20 cellular contexts compared by ENCODE assay signal in genomic region chr16:4077083-4077714, GRCh38. TPM values are rescaled to one million over a fixed set of nuclear protein-coding genes. Genes with fewer than 3 reads are reported as not detected.
DNase-seq lines count a peak whose midpoint lies in the region; ATAC-seq and TF ChIP-seq lines count a peak whose summit lies in the region.
"Had no signal": no experiment of that assay in that cellular context is flagged by ENCODE, and none has a peak within 500 bp of the region (broad histone marks: within the 10 kb centered on the region; RNA-seq: fewer than 3 reads in every experiment).

No MANE protein-coding gene starts in this region.

- 73 to 82% methylated on average over 8 of the region's 8 CpGs for WGBS in lower leg skin, 2 donors

- no peaks in the 10 kb centered on the region for H4K20me1 ChIP-seq in GM23338 (replicated peaks; ENCODE audit: insufficient read depth)

- no peaks in the 10 kb centered on the region for H3K9me3 ChIP-seq in vagina
- H3K9me3 ChIP-seq: body of pancreas, colonic mucosa, heart left ventricle, left lung, uterus had no signal

- H3K4me3 ChIP-seq in GM23338 (no peak overlapping the region), vagina (no peak overlapping the region), lower leg skin (ENCODE audit: low read depth, poor library complexity, severe bottlenecking) (no peak overlapping the region)
- H3K4me3 ChIP-seq: BLaER1 treated with 17β-estradiol and CSF1 and Interleukin-3, amounts not matched to agents 10 nM and 100 nM; body of pancreas; colonic mucosa; heart left ventricle; left lung; uterus had no signal

- H3K27me3 Mint-ChIP-seq in activated CD4-positive, alpha-beta memory T cell treated with anti-CD3 and anti-CD28 coated beads for 36 hours = no peaks in the 10 kb centered on the region
- H3K27me3 Mint-ChIP-seq in activated CD4-positive, alpha-beta memory T cell treated with anti-CD3 and anti-CD28 coated beads, Interleukin-2, amount 10 ng/mL, durations not matched to agents 7 days and 5 days = no peaks in the 10 kb centered on the region
- H3K27me3 Mint-ChIP-seq in GM23338 (ENCODE audit: insufficient read depth, low read depth, poor library complexity) = peaks cover 5% of the 10 kb centered on the region

- peaks cover 35% of the 10 kb centered on the region for H3K4me1 Mint-ChIP-seq in activated CD4-positive, alpha-beta memory T cell treated with anti-CD3 and anti-CD28 coated beads for 36 hours (ENCODE audit: low read depth)
- peaks cover 30% of the 10 kb centered on the region for H3K4me1 Mint-ChIP-seq in activated CD4-positive, alpha-beta memory T cell treated with anti-CD3 and anti-CD28 coated beads, Interleukin-2, amount 10 ng/mL, durations not matched to agents 7 days and 5 days
- peaks cover 17% of the 10 kb centered on the region for H3K4me1 Mint-ChIP-seq in GM23338

- TF ChIP-seq POLR2A in vagina (IDR thresholded peaks at IDR 0.05) = no peak
- TF ChIP-seq POLR2A in lower leg skin (IDR thresholded peaks at IDR 0.05) = no peak

- ATAC-seq in GM23338 (no peak), HG03097 (IDR thresholded peaks at IDR 0.05; ENCODE audit: low FRiP score, unreplicated experiment) (no peak)
- ATAC-seq in activated naive CD4-positive, alpha-beta T cell treated with anti-CD3 and anti-CD28 coated beads, Interleukin-2, amount 50 U/mL, for 72 hours = peak; percentile 69 to 72
- ATAC-seq: body of pancreas, left lung had no signal

- no peak for TF ChIP-seq CTCF in GM23338 (conservative IDR thresholded peaks at IDR 0.05; ENCODE audit: low read depth in 2 of 2)
- no peak for TF ChIP-seq CTCF in vagina (IDR thresholded peaks at IDR 0.05)
- TF ChIP-seq CTCF in lower leg skin (IDR thresholded peaks at IDR 0.05) = no peak

- H3K36me3 ChIP-seq in GM23338 (ENCODE audit: insufficient read depth) = no peaks in the 10 kb centered on the region
- no peaks in the 10 kb centered on the region for H3K36me3 ChIP-seq in vagina
- H3K36me3 ChIP-seq: colonic mucosa, left lung, uterus had no signal

- CTCF ChIA-PET in activated CD4-positive, alpha-beta memory T cell treated with anti-CD3 and anti-CD28 coated beads for 36 hours (lab: Charles Lee) = no interaction called here
- CTCF ChIA-PET in activated CD4-positive, alpha-beta memory T cell treated with anti-CD3 and anti-CD28 coated beads, Interleukin-2, amount 10 ng/mL, durations not matched to agents 7 days and 5 days (lab: Charles Lee) = no interaction called here

- no peak overlapping the region for H2AFZ ChIP-seq in GM23338

- H3K4me1 ChIP-seq in GM23338 (ENCODE audit: insufficient read depth) (peaks cover 10% of the 10 kb centered on the region), vagina (peaks cover 7% of the 10 kb centered on the region)
- H3K4me1 ChIP-seq: body of pancreas, colonic mucosa, left lung had no signal

- H3K36me3 Mint-ChIP-seq in activated CD4-positive, alpha-beta memory T cell treated with anti-CD3 and anti-CD28 coated beads for 36 hours = peaks cover 3% of the 10 kb centered on the region
- peaks cover 6% of the 10 kb centered on the region for H3K36me3 Mint-ChIP-seq in activated CD4-positive, alpha-beta memory T cell treated with anti-CD3 and anti-CD28 coated beads, Interleukin-2, amount 10 ng/mL, durations not matched to agents 7 days and 5 days (ENCODE audit: low read depth)
- H3K36me3 Mint-ChIP-seq in GM23338 (ENCODE audit: low read depth) = no peaks in the 10 kb centered on the region; the same call in 2 of the 3 replicates
- no peaks in the 10 kb centered on the region for H3K36me3 Mint-ChIP-seq in activated naive CD4-positive, alpha-beta T cell treated with anti-CD3 and anti-CD28 coated beads, Interleukin-2, amount 50 U/mL, for 72 hours

- H3K27me3 ChIP-seq in GM23338 (ENCODE audit: insufficient read depth) = no peaks in the 10 kb centered on the region
- H3K27me3 ChIP-seq in vagina = no peaks in the 10 kb centered on the region
- H3K27me3 ChIP-seq: BLaER1 treated with 17β-estradiol and CSF1 and Interleukin-3, amounts not matched to agents 10 nM and 100 nM; body of pancreas; colonic mucosa; heart left ventricle; left lung; uterus had no signal

- DNase-seq in activated CD4-positive, alpha-beta memory T cell treated with anti-CD3 and anti-CD28 coated beads for 36 hours = peak; percentile 47
- no peak for DNase-seq in activated CD4-positive, alpha-beta memory T cell treated with anti-CD3 and anti-CD28 coated beads, Interleukin-2, amount 10 ng/mL, durations not matched to agents 7 days and 5 days
- DNase-seq in GM23338 (ENCODE audit: low spot score) (no peak), posterior vena cava (ENCODE audit: low spot score) (peak; percentile 32), vagina (ENCODE audit: extremely low spot score in 2 of 2) (no peak), lower leg skin (ENCODE audit: low spot score in 2 of 2) (no peak)
- peak in 1 of 2 donors; percentile 13 for DNase-seq in activated naive CD4-positive, alpha-beta T cell treated with anti-CD3 and anti-CD28 coated beads, Interleukin-2, amount 50 U/mL, for 72 hours (ENCODE audit: low spot score in 2 of 2)
- DNase-seq: activated CD8-positive, alpha-beta memory T cell treated with anti-CD3 and anti-CD28 coated beads, Interleukin-2, amount 50 U/mL, for 48 hours; body of pancreas; colonic mucosa; HCEC 1CT; heart left ventricle; left lung; NCI-H1092 treated with DMSO at 0.1 percent for 48 hours; NCI-H524 treated with DMSO at 0.1 percent for 48 hours; stimulated activated CD4-positive, alpha-beta T cell treated with anti-CD3 and anti-CD28 coated beads, Interleukin-4, amount 100 ng/mL, for 4 hours; T1000; uterus had no signal

- POLR2A ChIA-PET in activated CD4-positive, alpha-beta memory T cell treated with anti-CD3 and anti-CD28 coated beads for 36 hours (lab: Charles Lee) = no interaction called here
- POLR2A ChIA-PET in activated CD4-positive, alpha-beta memory T cell treated with anti-CD3 and anti-CD28 coated beads, Interleukin-2, amount 10 ng/mL, durations not matched to agents 7 days and 5 days (lab: Charles Lee) = no interaction called here

- H3K9me2 ChIP-seq in GM23338 (ENCODE audit: insufficient read depth) = no peaks in the 10 kb centered on the region

- H3K79me2 ChIP-seq in GM23338 (replicated peaks; ENCODE audit: insufficient read depth) = peaks cover 4% of the 10 kb centered on the region; the same call in 1 of the 2 replicates

- H3K4me3 Mint-ChIP-seq in activated CD4-positive, alpha-beta memory T cell treated with anti-CD3 and anti-CD28 coated beads for 36 hours = peak overlapping the region; percentile 9
- H3K4me3 Mint-ChIP-seq in activated CD4-positive, alpha-beta memory T cell treated with anti-CD3 and anti-CD28 coated beads, Interleukin-2, amount 10 ng/mL, durations not matched to agents 7 days and 5 days = no peak overlapping the region
- no peak overlapping the region for H3K4me3 Mint-ChIP-seq in GM23338

- H3K27ac ChIP-seq in GM23338 (ENCODE audit: low read depth) (peak overlapping the region; percentile 11; the same call in 1 of the 2 replicates), vagina (no peak overlapping the region)
- H3K27ac ChIP-seq: BLaER1 treated with 17β-estradiol and CSF1 and Interleukin-3, amounts not matched to agents 10 nM and 100 nM; body of pancreas; colonic mucosa; heart left ventricle; left lung; uterus had no signal

- intact Hi-C loops in activated CD4-positive, alpha-beta memory T cell treated with anti-CD3 and anti-CD28 coated beads for 36 hours (cut with micrococcal nuclease) = no loop called here
- intact Hi-C loops in posterior vena cava (cut with DNase I) (no loop called here), vagina (cut with DNase I) (no loop called here), lower leg skin (cut with DNase I; ENCODE audit: low total_unique reads) (no loop called here)

- 0 out of 2 replicates have a peak, but pooled peaks cover 2% of the 10 kb centered on the region for H3F3A ChIP-seq in GM23338 (replicated peaks; ENCODE audit: low read depth)

- H3K27ac Mint-ChIP-seq in activated CD4-positive, alpha-beta memory T cell treated with anti-CD3 and anti-CD28 coated beads for 36 hours = peak overlapping the region; percentile 76
- no peak overlapping the region for H3K27ac Mint-ChIP-seq in activated CD4-positive, alpha-beta memory T cell treated with anti-CD3 and anti-CD28 coated beads, Interleukin-2, amount 10 ng/mL, durations not matched to agents 7 days and 5 days
- H3K27ac Mint-ChIP-seq in GM23338 = peak overlapping the region; percentile 65; the same call in 1 of the 2 replicates
- H3K27ac Mint-ChIP-seq in activated naive CD4-positive, alpha-beta T cell treated with anti-CD3 and anti-CD28 coated beads, Interleukin-2, amount 50 U/mL, for 72 hours = peak overlapping the region; percentile 12 to 67

- no peak overlapping the region for H3K4me2 ChIP-seq in GM23338

- no peaks in the 10 kb centered on the region for H3K9me3 Mint-ChIP-seq in activated CD4-positive, alpha-beta memory T cell treated with anti-CD3 and anti-CD28 coated beads for 36 hours
- H3K9me3 Mint-ChIP-seq in activated CD4-positive, alpha-beta memory T cell treated with anti-CD3 and anti-CD28 coated beads, Interleukin-2, amount 10 ng/mL, durations not matched to agents 7 days and 5 days = peaks cover 2% of the 10 kb centered on the region
- no peaks in the 10 kb centered on the region for H3K9me3 Mint-ChIP-seq in GM23338
- no peaks in the 10 kb centered on the region for H3K9me3 Mint-ChIP-seq in activated naive CD4-positive, alpha-beta T cell treated with anti-CD3 and anti-CD28 coated beads, Interleukin-2, amount 50 U/mL, for 72 hours

TF ChIP-seq in GM23338, 12 proteins besides CTCF, POLR2A, EP300 and RAD21:
- no peak for TF ChIP-seq EZH2 (IDR thresholded peaks at IDR 0.05; ENCODE audit: low read depth, unreplicated experiment)

RNA-seq across cellular contexts. Expression of gene ADCY9, which starts 39.0 kb away (rescaled TPM):
- 1 to 10 TPM; 3.8 to 4.9 TPM for total RNA-seq in activated CD4-positive, alpha-beta memory T cell treated with anti-CD3 and anti-CD28 coated beads for 36 hours
- total RNA-seq in activated CD4-positive, alpha-beta memory T cell treated with anti-CD3 and anti-CD28 coated beads, Interleukin-2, amount 10 ng/mL, durations not matched to agents 7 days and 5 days = 1 to 10 TPM; 9.0 to 9.5 TPM
- 18.3 and 21.0 TPM in 2 replicates for total RNA-seq in GM23338 (2014; rRNA removed; shearing (Covaris generic))
- polyA plus RNA-seq in GM23338 (2016; fragmentation: Nextera tagmentation; extraction: Ambion mirVana) = 1.8 and 2.2 TPM in 2 replicates
- total RNA-seq in activated naive CD4-positive, alpha-beta T cell treated with anti-CD3 and anti-CD28 coated beads, Interleukin-2, amount 50 U/mL, for 72 hours = 1 to 10 TPM; 4.8 to 8.9 TPM
- total RNA-seq in posterior vena cava (10 to 100 TPM; 20.8 to 20.9 TPM), vagina (16.9 TPM), lower leg skin (10 to 100 TPM; 13.1 to 25.1 (median 18.5) TPM)

Comparison
In these comparisons a context has a peak if more than half of its experiments do, and no peak if none do; other contexts are left out.
1. DNase-seq: peak in activated CD4-positive, alpha-beta memory T cell treated with anti-CD3 and anti-CD28 coated beads for 36 hours (single experiment) and posterior vena cava (single experiment); none in activated CD4-positive, alpha-beta memory T cell treated with anti-CD3 and anti-CD28 coated beads, Interleukin-2, amount 10 ng/mL, durations not matched to agents 7 days and 5 days (single experiment), GM23338 (single experiment), vagina (0 of 2) and lower leg skin (0 of 2).
2. ATAC-seq: peak in activated naive CD4-positive, alpha-beta T cell treated with anti-CD3 and anti-CD28 coated beads, Interleukin-2, amount 50 U/mL, for 72 hours (2 of 2); none in GM23338 (single experiment) and HG03097 (single experiment).